Comparison of ENCODE assay signal across 22 cellular contexts in the genomic region with DNA sequence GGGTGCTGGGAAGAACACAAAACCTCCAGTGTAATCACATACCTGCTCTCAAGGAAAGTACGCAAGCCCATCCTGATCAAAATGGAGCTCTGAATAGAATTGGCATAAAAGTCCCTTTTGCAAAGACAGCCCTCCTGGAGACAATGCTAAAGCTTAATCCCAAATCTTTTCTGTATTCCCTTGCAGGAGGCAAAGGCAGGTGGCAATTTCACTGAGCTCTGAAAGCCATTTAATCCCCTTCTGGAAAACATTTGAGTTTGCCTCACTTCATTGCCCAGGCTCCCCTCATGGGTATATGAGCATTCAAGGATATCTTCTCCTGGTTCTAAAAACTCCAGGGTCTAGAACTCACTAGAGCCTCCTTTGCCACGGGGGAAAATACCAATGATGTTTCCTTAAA.
A peak's percentile ranks its signal among the peaks of the same experiment; 100 is the strongest.
DNase-seq lines count a peak whose midpoint lies in the region; FAIRE-seq and TF ChIP-seq lines count a peak whose summit lies in the region.
"Had no signal": no experiment of that assay in that cellular context is flagged by ENCODE, and none has a peak within 500 bp of the region (broad histone marks: within the 10 kb centered on the region; RNA-seq: fewer than 3 reads in every experiment).

No MANE protein-coding gene starts in this region.

- H3K27me3 Mint-ChIP-seq in neural progenitor cell (ENCODE audit: insufficient read depth, low read depth), result peaks cover 4% of the 10 kb centered on the region

- peaks cover 43% of the 10 kb centered on the region for H3K4me1 Mint-ChIP-seq in neural progenitor cell
- H3K4me1 Mint-ChIP-seq: CD14-positive monocyte; CD4-positive, alpha-beta memory T cell; CD4-positive, CD25-positive, alpha-beta regulatory T cell; CD8-positive, alpha-beta memory T cell had no signal

- H3K36me3 Mint-ChIP-seq in neural progenitor cell, result no peaks in the 10 kb centered on the region
- H3K36me3 Mint-ChIP-seq: CD14-positive monocyte; CD4-positive, alpha-beta memory T cell; CD4-positive, CD25-positive, alpha-beta regulatory T cell; CD8-positive, alpha-beta memory T cell had no signal

- DNase-seq in GM19239 (ENCODE audit: insufficient read length, low spot score) (no peak), NCI-H82 treated with DMSO at 0.1 percent for 48 hours (lab: John Stamatoyannopoulos, UW; ENCODE audit: unreplicated experiment) (peak; percentile 31), neural progenitor cell (ENCODE audit: low spot score) (peak; percentile 44), lower leg skin (ENCODE audit: low spot score in 2 of 2) (no peak), mesenteric fat pad (ENCODE audit: low spot score) (no peak)
- DNase-seq in effector CD4-positive, alpha-beta T cell, result no peak
- DNase-seq: 8988T; ACHN; BE2C; C1 segment of cervical spinal cord; CD4-positive, alpha-beta memory T cell; CD4-positive, CD25-positive, alpha-beta regulatory T cell; CD8-positive, alpha-beta memory T cell; COR-L47; DMS79 treated with DMSO at 0.1 percent for 48 hours; GF-D8 had no signal

- H3K4me3 ChIP-seq in neural progenitor cell (no peak overlapping the region), lower leg skin (ENCODE audit: low read depth, poor library complexity, severe bottlenecking) (no peak overlapping the region)
- H3K4me3 ChIP-seq: BLaER1 had no signal

- H3K4me2 ChIP-seq in neural progenitor cell, result no peak overlapping the region
- H3K4me2 ChIP-seq: BLaER1 had no signal

- no peaks in the 10 kb centered on the region for H3K36me3 ChIP-seq in neural progenitor cell
- H3K36me3 ChIP-seq: BE2C, BLaER1 had no signal

- TF ChIP-seq CTCF in neural progenitor cell (IDR thresholded peaks at IDR 0.05), result no peak
- no peak for TF ChIP-seq CTCF in lower leg skin (IDR thresholded peaks at IDR 0.05)

- H3F3A ChIP-seq in neural progenitor cell (ENCODE audit: low read depth), result peaks cover 38% of the 10 kb centered on the region

- no peak overlapping the region for H2AFZ ChIP-seq in neural progenitor cell (replicated peaks)

- no peaks in the 10 kb centered on the region for H4K20me1 ChIP-seq in neural progenitor cell (ENCODE audit: low read depth)
- H4K20me1 ChIP-seq: BLaER1 had no signal

- peak; percentile 55 for FAIRE-seq in GM19239 (lab: Jason Lieb, UNC)
- FAIRE-seq: A204.1, D721Med, G401.6, GM12891 had no signal

- no peak for TF ChIP-seq POLR2A in lower leg skin (IDR thresholded peaks at IDR 0.05)

- intact Hi-C loops in lower leg skin (cut with DNase I; ENCODE audit: low total_unique reads), result no loop called here

- H3K79me2 ChIP-seq in neural progenitor cell (ENCODE audit: low read depth), result no peaks in the 10 kb centered on the region

- no peak overlapping the region for H3K4me3 Mint-ChIP-seq in neural progenitor cell
- H3K4me3 Mint-ChIP-seq: CD14-positive monocyte; CD4-positive, alpha-beta memory T cell; CD4-positive, CD25-positive, alpha-beta regulatory T cell; CD8-positive, alpha-beta memory T cell had no signal

- no peak overlapping the region for H3K27ac Mint-ChIP-seq in neural progenitor cell
- H3K27ac Mint-ChIP-seq: CD14-positive monocyte; CD4-positive, alpha-beta memory T cell; CD4-positive, CD25-positive, alpha-beta regulatory T cell; CD8-positive, alpha-beta memory T cell had no signal

- peaks cover 22% of the 10 kb centered on the region for H3K9me3 ChIP-seq in neural progenitor cell (ENCODE audit: low read depth)
- H3K9me3 ChIP-seq: BE2C had no signal

- peaks cover 43% of the 10 kb centered on the region for H3K4me1 ChIP-seq in neural progenitor cell
- H3K4me1 ChIP-seq: BE2C had no signal

- WGBS in lower leg skin, 2 donors, result 71 to 76% methylated on average over 2 of the region's 2 CpGs

- H3K9ac ChIP-seq in neural progenitor cell, result no peak overlapping the region
- H3K9ac ChIP-seq: BLaER1 had no signal

- H3K27ac ChIP-seq in neural progenitor cell, result peak overlapping the region; percentile 31
- H3K27ac ChIP-seq: BLaER1 had no signal

- H3K27me3 ChIP-seq in neural progenitor cell, result no peaks in the 10 kb centered on the region
- H3K27me3 ChIP-seq: BE2C, BLaER1 had no signal

- H3K9me3 Mint-ChIP-seq in neural progenitor cell, result peaks cover 29% of the 10 kb centered on the region
- H3K9me3 Mint-ChIP-seq: CD8-positive, alpha-beta memory T cell had no signal

Comparison
In these comparisons a context has a peak if more than half of its experiments do, and no peak if none do; other contexts are left out.
1. DNase-seq: peak in NCI-H82 treated with DMSO at 0.1 percent for 48 hours (single experiment) and neural progenitor cell (single experiment); none in GM19239 (single experiment), lower leg skin (0 of 2), effector CD4-positive, alpha-beta T cell (single experiment) and mesenteric fat pad (single experiment).